Comparison of ENCODE assay signal across 29 cellular contexts in the genomic region with DNA sequence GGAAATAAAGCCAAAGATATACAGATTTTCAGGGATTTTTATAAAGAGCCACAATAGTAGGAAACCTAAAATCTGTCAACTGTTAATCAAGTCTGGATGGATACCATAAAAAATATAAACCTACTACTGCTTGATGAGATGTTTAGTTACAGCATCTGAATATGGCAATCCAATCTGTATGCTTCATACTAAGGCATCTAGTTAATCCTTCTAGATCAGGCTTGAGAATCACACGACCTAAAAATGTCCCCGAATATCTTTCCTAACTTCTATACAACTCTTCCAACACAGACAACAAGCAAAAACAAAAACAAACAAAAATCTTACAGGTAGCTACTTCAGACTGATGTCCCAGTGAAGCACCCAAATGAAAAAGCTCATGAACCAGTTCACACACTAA. TPM values are rescaled to one million over a fixed set of nuclear protein-coding genes. Genes with fewer than 3 reads are reported as not detected.
DNase-seq lines count a peak whose midpoint lies in the region; ATAC-seq and TF ChIP-seq lines count a peak whose summit lies in the region.
"Had no signal": no experiment of that assay in that cellular context is flagged by ENCODE, and none has a peak within 500 bp of the region (broad histone marks: within the 10 kb centered on the region; RNA-seq: fewer than 3 reads in every experiment).

No MANE protein-coding gene starts in this region.

- H3K9me3 ChIP-seq in GM23248 (ENCODE audit: low read depth) (no peaks in the 10 kb centered on the region), right atrium auricular region (no peaks in the 10 kb centered on the region)
- H3K9me3 ChIP-seq: Caco-2, gastrocnemius medialis, neutrophil, prostate gland, SJCRH30 had no signal

- H3K27me3 ChIP-seq in GM23248 (replicated peaks; ENCODE audit: insufficient read depth) (no peaks in the 10 kb centered on the region), right atrium auricular region (no peaks in the 10 kb centered on the region)
- H3K27me3 ChIP-seq: dorsolateral prefrontal cortex, gastrocnemius medialis, neutrophil, SJCRH30 had no signal

- peak overlapping the region; percentile 25 for H3K4me3 Mint-ChIP-seq in activated CD8-positive, alpha-beta memory T cell treated with anti-CD3 and anti-CD28 coated beads, Interleukin-2, amount 10 ng/mL, durations not matched to agents 7 days and 5 days
- no peak overlapping the region for H3K4me3 Mint-ChIP-seq in activated naive CD8-positive, alpha-beta T cell treated with anti-CD3 and anti-CD28 coated beads for 36 hours
- H3K4me3 Mint-ChIP-seq in neural crest cell, result no peak overlapping the region
- H3K4me3 Mint-ChIP-seq: GM23338, HFFc6, type B pancreatic cell had no signal

- H3K79me2 ChIP-seq in GM23248 (ENCODE audit: insufficient read depth), result peaks cover 71% of the 10 kb centered on the region

- no peaks in the 10 kb centered on the region for H4K20me1 ChIP-seq in GM23248 (ENCODE audit: insufficient read depth)

- H3K9me2 ChIP-seq in GM23248 (ENCODE audit: insufficient read depth), result no peaks in the 10 kb centered on the region

- H3K27ac ChIP-seq in GM23248 (no peak overlapping the region), right atrium auricular region (no peak overlapping the region)
- H3K27ac ChIP-seq: dorsolateral prefrontal cortex, KMS-11, neutrophil, prostate gland, SJCRH30 had no signal

- no peaks in the 10 kb centered on the region for H3K9me3 Mint-ChIP-seq in activated CD8-positive, alpha-beta memory T cell treated with anti-CD3 and anti-CD28 coated beads, Interleukin-2, amount 10 ng/mL, durations not matched to agents 7 days and 5 days (ENCODE audit: low read depth)
- no peaks in the 10 kb centered on the region for H3K9me3 Mint-ChIP-seq in activated naive CD8-positive, alpha-beta T cell treated with anti-CD3 and anti-CD28 coated beads for 36 hours
- H3K9me3 Mint-ChIP-seq in neural crest cell, result no peaks in the 10 kb centered on the region
- H3K9me3 Mint-ChIP-seq: GM23338, HFFc6, immature natural killer cell, type B pancreatic cell had no signal

- H3F3A ChIP-seq in GM23248 (ENCODE audit: insufficient read depth), result no peaks in the 10 kb centered on the region

- WGBS in GM23248 (ENCODE audit: low coverage in 1 of 2, low lambda C conversion rate in 2 of 2, missing lambda C conversion rate in 2 of 2), 2 experiments, result 2 to 21% methylated on average over 2 of the region's 2 CpGs

- H3K4me3 ChIP-seq in GM23248, result peak overlapping the region; percentile 22; the same call in 1 of the 2 replicates
- no peak overlapping the region for H3K4me3 ChIP-seq in right atrium auricular region
- H3K4me3 ChIP-seq: dorsolateral prefrontal cortex, gastrocnemius medialis, GM23338, prostate gland, SJCRH30 had no signal

- DNase-seq in activated CD8-positive, alpha-beta memory T cell treated with anti-CD3 and anti-CD28 coated beads, Interleukin-2, amount 10 ng/mL, durations not matched to agents 7 days and 5 days, result no peak
- DNase-seq in activated CD8-positive, alpha-beta memory T cell treated with anti-CD3 and anti-CD28 coated beads for 24 hours, result no peak
- DNase-seq in GM23248 (peak; percentile 20), neural crest cell (ENCODE audit: low read depth, low spot score) (no peak), GM03348 (ENCODE audit: low spot score) (no peak), HT-29 (ENCODE audit: low spot score) (no peak), right atrium auricular region (ENCODE audit: low spot score) (no peak)
- DNase-seq in activated naive CD8-positive, alpha-beta T cell treated with anti-CD3 and anti-CD28 coated beads for 36 hours, result no peak
- DNase-seq: ACHN; activated CD4-positive, CD25-positive, alpha-beta regulatory T cell treated with anti-CD3 and anti-CD28 coated beads, Interleukin-2, amount 50 U/mL, for 72 hours; Caco-2; dorsolateral prefrontal cortex; gastrocnemius medialis; HFFc6; hypothalamus; immature natural killer cell; left colon; mammary epithelial cell; MV-4-11; NCI-H146; NCI-H2107; NCI-H774; SJCRH30; small intestine had no signal

- H2AFZ ChIP-seq in GM23248, result peak overlapping the region; percentile 64
- H2AFZ ChIP-seq: GM23338 had no signal

- in situ Hi-C loops in GM23248 (cut with MboI), result no loop called here

- H3K27me3 Mint-ChIP-seq in activated CD8-positive, alpha-beta memory T cell treated with anti-CD3 and anti-CD28 coated beads, Interleukin-2, amount 10 ng/mL, durations not matched to agents 7 days and 5 days, result no peaks in the 10 kb centered on the region
- H3K27me3 Mint-ChIP-seq in activated naive CD8-positive, alpha-beta T cell treated with anti-CD3 and anti-CD28 coated beads for 36 hours, result no peaks in the 10 kb centered on the region
- H3K27me3 Mint-ChIP-seq in neural crest cell (ENCODE audit: low read depth), result no peaks in the 10 kb centered on the region
- H3K27me3 Mint-ChIP-seq: type B pancreatic cell had no signal

- peak overlapping the region; percentile 31 for H3K4me2 ChIP-seq in GM23248 (ENCODE audit: unreplicated experiment)
- H3K4me2 ChIP-seq: GM23338, KMS-11 had no signal

- H3K36me3 Mint-ChIP-seq in activated CD8-positive, alpha-beta memory T cell treated with anti-CD3 and anti-CD28 coated beads, Interleukin-2, amount 10 ng/mL, durations not matched to agents 7 days and 5 days, result no peaks in the 10 kb centered on the region
- no peaks in the 10 kb centered on the region for H3K36me3 Mint-ChIP-seq in activated naive CD8-positive, alpha-beta T cell treated with anti-CD3 and anti-CD28 coated beads for 36 hours
- H3K36me3 Mint-ChIP-seq in neural crest cell (ENCODE audit: low read depth), result no peaks in the 10 kb centered on the region
- H3K36me3 Mint-ChIP-seq: immature natural killer cell had no signal

- peak overlapping the region; percentile 24; the same call in 1 of the 2 replicates for H3K9ac ChIP-seq in GM23248
- H3K9ac ChIP-seq: KMS-11 had no signal

- ATAC-seq in activated CD8-positive, alpha-beta memory T cell treated with anti-CD3 and anti-CD28 coated beads, Interleukin-2, amount 10 ng/mL, durations not matched to agents 7 days and 5 days, result no peak
- ATAC-seq: GM23338, left colon had no signal

- CTCF ChIA-PET in activated CD8-positive, alpha-beta memory T cell treated with anti-CD3 and anti-CD28 coated beads, Interleukin-2, amount 10 ng/mL, durations not matched to agents 7 days and 5 days (lab: Charles Lee), result no interaction called here

- peak overlapping the region; percentile 7 for H3K27ac Mint-ChIP-seq in activated CD8-positive, alpha-beta memory T cell treated with anti-CD3 and anti-CD28 coated beads, Interleukin-2, amount 10 ng/mL, durations not matched to agents 7 days and 5 days
- peak overlapping the region; percentile 1 for H3K27ac Mint-ChIP-seq in activated naive CD8-positive, alpha-beta T cell treated with anti-CD3 and anti-CD28 coated beads for 36 hours
- H3K27ac Mint-ChIP-seq in neural crest cell (ENCODE audit: unreplicated experiment), result peak overlapping the region; percentile 30
- H3K27ac Mint-ChIP-seq: HFFc6, type B pancreatic cell had no signal

- H3K4me1 Mint-ChIP-seq in activated CD8-positive, alpha-beta memory T cell treated with anti-CD3 and anti-CD28 coated beads, Interleukin-2, amount 10 ng/mL, durations not matched to agents 7 days and 5 days, result peaks cover 30% of the 10 kb centered on the region
- H3K4me1 Mint-ChIP-seq in activated naive CD8-positive, alpha-beta T cell treated with anti-CD3 and anti-CD28 coated beads for 36 hours, result peaks cover 58% of the 10 kb centered on the region
- H3K4me1 Mint-ChIP-seq in neural crest cell, result peaks cover 18% of the 10 kb centered on the region

- H3K4me1 ChIP-seq in GM23248 (ENCODE audit: insufficient read depth), result peaks cover 26% of the 10 kb centered on the region
- peaks cover 0 to 56% of the 10 kb centered on the region in 2 donors for H3K4me1 ChIP-seq in right atrium auricular region
- H3K4me1 ChIP-seq: Caco-2, prostate gland, SJCRH30 had no signal

- TF ChIP-seq CTCF in neural crest cell (conservative IDR thresholded peaks at IDR 0.05), result no peak
- no peak for TF ChIP-seq CTCF in right atrium auricular region (IDR thresholded peaks at IDR 0.05)

- H3K36me3 ChIP-seq in GM23248 (ENCODE audit: low read depth), result no peaks in the 10 kb centered on the region
- H3K36me3 ChIP-seq in right atrium auricular region, result no peaks in the 10 kb centered on the region
- H3K36me3 ChIP-seq: gastrocnemius medialis, neutrophil, prostate gland, SJCRH30 had no signal

RNA-seq across cellular contexts. Expression of gene SSBP2, which starts 29.8 kb away (rescaled TPM):
- total RNA-seq in activated CD8-positive, alpha-beta memory T cell treated with anti-CD3 and anti-CD28 coated beads, Interleukin-2, amount 10 ng/mL, durations not matched to agents 7 days and 5 days, result 10 to 100 TPM; 13.1 to 21.5 TPM
- 22.0 and 25.5 TPM in 2 replicates for total RNA-seq in GM23248 (2014; rRNA removed; shearing (Covaris generic))
- polyA plus RNA-seq in GM23248 (2016; fragmentation: Nextera tagmentation; extraction: Ambion mirVana), result 40.0 and 43.0 TPM in 2 replicates
- 1 to 10 TPM; 8.3 to 8.9 TPM for total RNA-seq in activated naive CD8-positive, alpha-beta T cell treated with anti-CD3 and anti-CD28 coated beads for 36 hours
- total RNA-seq in neural crest cell, result 74.4 and 81.7 TPM in 2 replicates
- 3.4 and 4.7 TPM in 2 replicates for total RNA-seq in HT-29 (2014; rRNA removed; shearing (Covaris generic))
- 10 to 100 TPM; 29.3 to 55.1 TPM for total RNA-seq in right atrium auricular region
